ENCODE assay signal across 17 cellular contexts in the genomic region with DNA sequence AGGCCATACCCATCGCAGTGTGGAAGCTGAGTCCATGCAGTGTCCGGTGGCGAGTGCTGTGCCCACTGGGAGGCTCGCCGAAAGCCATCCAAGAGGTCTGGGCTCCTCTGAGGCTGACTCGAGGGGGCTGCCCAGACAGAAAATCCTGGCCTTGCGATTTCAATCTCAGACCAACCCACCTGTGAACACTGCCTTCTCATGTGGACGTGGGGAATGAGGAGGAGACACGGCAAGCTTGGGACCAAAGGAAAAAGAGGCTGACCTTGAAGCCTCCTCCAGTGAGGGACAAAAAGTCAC.
DNase-seq lines count a peak whose midpoint lies in the region; ATAC-seq, FAIRE-seq and TF ChIP-seq lines count a peak whose summit lies in the region.
"Had no signal": no experiment of that assay in that cellular context is flagged by ENCODE, and none has a peak within 500 bp of the region (broad histone marks: within the 10 kb centered on the region; RNA-seq: fewer than 3 reads in every experiment).

No MANE protein-coding gene starts in this region.

- no peak overlapping the region for H2AFZ ChIP-seq in neuronal stem cell (ENCODE audit: low read length)
- H2AFZ ChIP-seq: GM23338 had no signal

- no peak overlapping the region for H3K9ac ChIP-seq in liver (ENCODE audit: low read depth in 1 of 2, low read length in 2 of 2)
- H3K9ac ChIP-seq in neuronal stem cell (ENCODE audit: low read depth, low read length, poor library complexity), result no peak overlapping the region
- H3K9ac ChIP-seq: BLaER1 treated with 17β-estradiol and CSF1 and Interleukin-3, amounts not matched to agents 10 nM and 100 nM had no signal

- peak overlapping the region; percentile 80 for H2BK5ac ChIP-seq in neuronal stem cell (ENCODE audit: low read length)

- TF ChIP-seq POLR2A in H54 (IDR thresholded peaks at IDR 0.05; ENCODE audit: low read depth, low read length), result no peak

- H3K4me1 ChIP-seq in cardiac muscle cell (ENCODE audit: low read depth) (peaks cover 40% of the 10 kb centered on the region), right cardiac atrium (ENCODE audit: control insufficient read depth, insufficient read depth, low read length) (no peaks in the 10 kb centered on the region), liver (ENCODE audit: control insufficient read depth in 4 of 4, insufficient read depth in 4 of 4, low read length in 3 of 4) (peaks cover 17 to 60% (median 38%) of the 10 kb centered on the region in 4 donors), neuronal stem cell (ENCODE audit: control insufficient read depth in 2 of 2, insufficient read depth in 1 of 2, low read depth in 1 of 2, low read length in 2 of 2) (peaks cover 39 to 44% of the 10 kb centered on the region in 2 donors)
- H3K4me1 ChIP-seq: HAP-1 had no signal

- intact Hi-C loops in right cardiac atrium (cut with DNase I), result no loop called here

- no peak overlapping the region for H3K4me2 ChIP-seq in neuronal stem cell (ENCODE audit: insufficient read depth, low read length, poor library complexity, severe bottlenecking)
- H3K4me2 ChIP-seq: GM23338 had no signal

- H3K23ac ChIP-seq in neuronal stem cell (ENCODE audit: low read depth, low read length, poor library complexity), result peak overlapping the region; percentile 38

- H2BK120ac ChIP-seq in neuronal stem cell (ENCODE audit: low read depth, low read length), result peak overlapping the region; percentile 13

- FAIRE-seq in H54 (lab: Jason Lieb, UNC), result no peak
- FAIRE-seq: HTR-8/SVneo, K562 had no signal

- H3K4me3 ChIP-seq in cardiac muscle cell (no peak overlapping the region), right cardiac atrium (ENCODE audit: low read length) (no peak overlapping the region), liver (ENCODE audit: low read depth in 1 of 3, low read length in 3 of 3) (no peak overlapping the region), neuronal stem cell (ENCODE audit: low read length in 2 of 2) (no peak overlapping the region)
- H3K4me3 ChIP-seq: BLaER1 treated with 17β-estradiol and CSF1 and Interleukin-3, amounts not matched to agents 10 nM and 100 nM; GM23338; HAP-1; K562 had no signal

- H3K14ac ChIP-seq in neuronal stem cell (ENCODE audit: low read length), result no peak overlapping the region

- ATAC-seq in right cardiac atrium (no peak), HG03460 (IDR thresholded peaks at IDR 0.05; ENCODE audit: unreplicated experiment) (no peak)
- ATAC-seq: GM23338, K562 had no signal

- no peaks in the 10 kb centered on the region for H3K36me3 ChIP-seq in cardiac muscle cell
- no peaks in the 10 kb centered on the region for H3K36me3 ChIP-seq in liver (ENCODE audit: control insufficient read depth in 4 of 4, insufficient read depth in 3 of 4, low read depth in 1 of 4, low read length in 3 of 4)
- no peaks in the 10 kb centered on the region for H3K36me3 ChIP-seq in neuronal stem cell (replicated peaks in 1 of 2; ENCODE audit: control insufficient read depth in 2 of 2, insufficient read depth in 2 of 2, low read length in 2 of 2)
- H3K36me3 ChIP-seq: BLaER1 treated with 17β-estradiol and CSF1 and Interleukin-3, amounts not matched to agents 10 nM and 100 nM; HAP-1 had no signal

- H3K18ac ChIP-seq in neuronal stem cell (ENCODE audit: low read length), result peak overlapping the region; percentile 91

- 93% methylated on average over 9 of the region's 9 CpGs for WGBS in right cardiac atrium
- WGBS in liver, result 93% methylated on average over 9 of the region's 9 CpGs
- WGBS in neuronal stem cell (ENCODE audit: extremely low coverage in 2 of 2, insufficient read length in 2 of 2, insufficient replicate concordance in 1 of 2), 2 donors, result no CpG with 5 or more reads among the region's 9 CpGs

- H2BK15ac ChIP-seq in neuronal stem cell (ENCODE audit: low read length), result peak overlapping the region; percentile 95

- H2AK5ac ChIP-seq in neuronal stem cell (ENCODE audit: low read depth, low read length), result peak overlapping the region; percentile 40

- no peak overlapping the region for H3K4ac ChIP-seq in neuronal stem cell (ENCODE audit: low read length)

- H3K27me3 ChIP-seq in cardiac muscle cell (no peaks in the 10 kb centered on the region), right cardiac atrium (ENCODE audit: control insufficient read depth, insufficient read depth) (no peaks in the 10 kb centered on the region), liver (ENCODE audit: control insufficient read depth in 4 of 4, insufficient read depth in 4 of 4, low read length in 3 of 4) (no peaks in the 10 kb centered on the region), neuronal stem cell (ENCODE audit: control insufficient read depth in 3 of 3, insufficient read depth in 3 of 3, low read depth in 1 of 3, low read length in 3 of 3) (no peaks in the 10 kb centered on the region)
- H3K27me3 ChIP-seq: BLaER1 treated with 17β-estradiol and CSF1 and Interleukin-3, amounts not matched to agents 10 nM and 100 nM had no signal

- DNase-seq in cardiac muscle cell (ENCODE audit: low read depth in 1 of 2, low spot score in 1 of 2) (no peak), right cardiac atrium (no peak), neuronal stem cell (ENCODE audit: low spot score) (no peak), H54 (ENCODE audit: insufficient read length, low spot score) (no peak)
- DNase-seq in stimulated activated CD8-positive, alpha-beta memory T cell treated with anti-CD3 and anti-CD28 coated beads, Interleukin-4, amount 100 ng/mL, for 48 hours, result no peak
- DNase-seq: 8988T; ACHN; CD4-positive, CD25-positive, alpha-beta regulatory T cell; DMS53; GF-D8 had no signal

- TF ChIP-seq CTCF in cardiac muscle cell (IDR thresholded peaks at IDR 0.05; ENCODE audit: low read depth, low read length) (no peak), liver (IDR thresholded peaks at IDR 0.05; ENCODE audit: low read depth, low read length, missing input control) (no peak)

- H2BK12ac ChIP-seq in neuronal stem cell (ENCODE audit: low read length), result no peak overlapping the region

- H4K8ac ChIP-seq in neuronal stem cell (ENCODE audit: low read depth, low read length), result peak overlapping the region; percentile 32

- H3K9me3 ChIP-seq in cardiac muscle cell (ENCODE audit: low read depth) (no peaks in the 10 kb centered on the region), right cardiac atrium (ENCODE audit: control insufficient read depth, low read length) (no peaks in the 10 kb centered on the region), liver (ENCODE audit: control insufficient read depth in 4 of 4, low read length in 3 of 4) (no peaks in the 10 kb centered on the region), neuronal stem cell (replicated peaks in 1 of 2; ENCODE audit: control insufficient read depth in 2 of 2, insufficient read depth in 1 of 2, low read depth in 1 of 2, low read length in 2 of 2) (peaks cover 0 to 8% of the 10 kb centered on the region in 2 donors)
- H3K9me3 ChIP-seq: HAP-1 had no signal

- no peaks in the 10 kb centered on the region for H3K79me1 ChIP-seq in neuronal stem cell (ENCODE audit: low read depth, low read length)

- peak overlapping the region; percentile 16 for H4K91ac ChIP-seq in neuronal stem cell (ENCODE audit: low read depth, low read length, poor library complexity)

- no peak for TF ChIP-seq RAD21 in liver (IDR thresholded peaks at IDR 0.05)

- H3K27ac ChIP-seq in cardiac muscle cell (peak overlapping the region; percentile 92), right cardiac atrium (ENCODE audit: low read length) (no peak overlapping the region), liver (ENCODE audit: low read depth in 1 of 2, low read length in 2 of 2) (peak overlapping the region; percentile 76 to 92), neuronal stem cell (replicated peaks; ENCODE audit: low read length) (no peak overlapping the region)
- H3K27ac ChIP-seq: BLaER1 treated with 17β-estradiol and CSF1 and Interleukin-3, amounts not matched to agents 10 nM and 100 nM had no signal

TF ChIP-seq in liver, 16 proteins besides CTCF, POLR2A, EP300 and RAD21:
- no peak for TF ChIP-seq JUND (IDR thresholded peaks at IDR 0.05)
- no peak for TF ChIP-seq EGR1 (IDR thresholded peaks at IDR 0.05; ENCODE audit: low read depth in 2 of 2)
- no peak for TF ChIP-seq GABPA (IDR thresholded peaks at IDR 0.05 in 1 of 2, conservative IDR thresholded peaks at IDR 0.05 in 1 of 2)
- TF ChIP-seq ATF3 (IDR thresholded peaks at IDR 0.05), result no peak
- TF ChIP-seq RXRA (IDR thresholded peaks at IDR 0.05), result no peak
- TF ChIP-seq FOXA1 (IDR thresholded peaks at IDR 0.05), result no peak
- TF ChIP-seq, protein P1, sequence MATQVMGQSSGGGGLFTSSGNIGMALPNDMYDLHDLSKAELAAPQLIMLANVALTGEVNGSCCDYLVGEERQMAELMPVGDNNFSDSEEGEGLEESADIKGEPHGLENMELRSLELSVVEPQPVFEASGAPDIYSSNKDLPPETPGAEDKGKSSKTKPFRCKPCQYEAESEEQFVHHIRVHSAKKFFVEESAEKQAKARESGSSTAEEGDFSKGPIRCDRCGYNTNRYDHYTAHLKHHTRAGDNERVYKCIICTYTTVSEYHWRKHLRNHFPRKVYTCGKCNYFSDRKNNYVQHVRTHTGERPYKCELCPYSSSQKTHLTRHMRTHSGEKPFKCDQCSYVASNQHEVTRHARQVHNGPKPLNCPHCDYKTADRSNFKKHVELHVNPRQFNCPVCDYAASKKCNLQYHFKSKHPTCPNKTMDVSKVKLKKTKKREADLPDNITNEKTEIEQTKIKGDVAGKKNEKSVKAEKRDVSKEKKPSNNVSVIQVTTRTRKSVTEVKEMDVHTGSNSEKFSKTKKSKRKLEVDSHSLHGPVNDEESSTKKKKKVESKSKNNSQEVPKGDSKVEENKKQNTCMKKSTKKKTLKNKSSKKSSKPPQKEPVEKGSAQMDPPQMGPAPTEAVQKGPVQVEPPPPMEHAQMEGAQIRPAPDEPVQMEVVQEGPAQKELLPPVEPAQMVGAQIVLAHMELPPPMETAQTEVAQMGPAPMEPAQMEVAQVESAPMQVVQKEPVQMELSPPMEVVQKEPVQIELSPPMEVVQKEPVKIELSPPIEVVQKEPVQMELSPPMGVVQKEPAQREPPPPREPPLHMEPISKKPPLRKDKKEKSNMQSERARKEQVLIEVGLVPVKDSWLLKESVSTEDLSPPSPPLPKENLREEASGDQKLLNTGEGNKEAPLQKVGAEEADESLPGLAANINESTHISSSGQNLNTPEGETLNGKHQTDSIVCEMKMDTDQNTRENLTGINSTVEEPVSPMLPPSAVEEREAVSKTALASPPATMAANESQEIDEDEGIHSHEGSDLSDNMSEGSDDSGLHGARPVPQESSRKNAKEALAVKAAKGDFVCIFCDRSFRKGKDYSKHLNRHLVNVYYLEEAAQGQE (IDR thresholded peaks at IDR 0.05), result no peak

Comparison
In these comparisons a context has a peak if more than half of its experiments do, and no peak if none do; other contexts are left out.
1. H3K27ac ChIP-seq: peak in cardiac muscle cell (single experiment) and liver (2 of 2); none in right cardiac atrium (single experiment) and neuronal stem cell (single experiment).